ENCODE assay signal across 8 cellular contexts in genomic region chr20:13784893-13785715, GRCh38. TPM values are rescaled to one million over a fixed set of nuclear protein-coding genes. Genes with fewer than 3 reads are reported as not detected.
DNase-seq lines count a peak whose midpoint lies in the region; ATAC-seq, FAIRE-seq and TF ChIP-seq lines count a peak whose summit lies in the region.

Gene ESF1, minus strand, starts transcription at chr20:13784919. Its CDS starts 1,779 bp downstream, at chr20:13783140.
Gene NDUFAF5, plus strand, starts transcription at chr20:13785028. Its CDS starts 41 bp downstream, at chr20:13785069.

- no peak for TF ChIP-seq CTCF in GM12864 (IDR thresholded peaks at IDR 0.05; ENCODE audit: low read depth, low read length, missing control alignments)
- no peak for TF ChIP-seq CTCF in pancreas (IDR thresholded peaks at IDR 0.05)
- peak in 1 of 2 experiments; percentile 19 for TF ChIP-seq CTCF in tibial artery (IDR thresholded peaks at IDR 0.05)

- 0 to 1% methylated on average over 52 to 54 of the region's 54 CpGs for WGBS in pancreas, 2 donors

- intact Hi-C loops in Right ventricle myocardium superior (cut with DNase I) (loop anchor here (10.0 kb wide), 1 partner anchor 150 kb away; the partner anchor contains the start of gene TASP1), pancreas (cut with DNase I) (no loop called here), tibial artery (cut with DNase I; ENCODE audit: low total_unique reads) (no loop called here)

- H3K27me3 ChIP-seq in pancreas (no peaks in the 10 kb centered on the region), tibial artery (no peaks in the 10 kb centered on the region)

- H3K4me3 ChIP-seq in GM12864 (ENCODE audit: low read depth, low read length): peak within 1 kb of the TSS; percentile 73
- peak within 1 kb of the TSS; percentile 59 to 89 (median 84) for H3K4me3 ChIP-seq in pancreas
- H3K4me3 ChIP-seq in tibial artery: peak within 1 kb of the TSS; percentile 85 to 94

- no peaks in the 10 kb centered on the region for H3K36me3 ChIP-seq in pancreas
- H3K36me3 ChIP-seq in tibial artery: peaks cover 13 to 33% (median 23%) of the 10 kb centered on the region in 3 donors

- H3K4me1 ChIP-seq in pancreas (peaks cover 0 to 28% (median 22%) of the 10 kb centered on the region in 3 donors), tibial artery (peaks cover 0 to 42% (median 21%) of the 10 kb centered on the region in 4 donors)

- peak; percentile 53 for FAIRE-seq in pancreas (lab: Jason Lieb, UNC)

- DNase-seq in GM12864 (ENCODE audit: low read depth): peak; percentile 94
- peak; percentile 88 to 99 (median 99) for DNase-seq in NCI-H1417 (lab: John Stamatoyannopoulos, UW)
- peak; percentile 96 to 97 for DNase-seq in SW 1271 (lab: John Stamatoyannopoulos, UW)
- peak; percentile 82 for DNase-seq in activated naive CD8-positive, alpha-beta T cell treated with anti-CD3 and anti-CD28 coated beads, Interleukin-2, amount 50 U/mL, for 16 hours (ENCODE audit: low read depth, low spot score)
- peak; percentile 96 for DNase-seq in Right ventricle myocardium superior
- peak; percentile 89 to 97 (median 92) for DNase-seq in pancreas
- DNase-seq in tibial artery: peak; percentile 97

- ATAC-seq in HG02759 (IDR thresholded peaks at IDR 0.05; ENCODE audit: unreplicated experiment) (peak; percentile 97), Right ventricle myocardium superior (ENCODE audit: poor library complexity) (peak; percentile 99), pancreas (peak; percentile 95 to 99 (median 99))

- H3K9me3 ChIP-seq in pancreas: no peaks in the 10 kb centered on the region
- H3K9me3 ChIP-seq in tibial artery: no peaks in the 10 kb centered on the region

- H3K27ac ChIP-seq in pancreas (peak within 1 kb of the TSS; percentile 80 to 96 (median 88)), tibial artery (peak within 1 kb of the TSS; percentile 91 to 94)

RNA-seq across cellular contexts. Expression of gene ESF1, which starts in this region (rescaled TPM):
- total RNA-seq in Right ventricle myocardium superior: 13.3 TPM
- 1 to 10 TPM; 2.8 to 7.4 (median 6.2) TPM for total RNA-seq in pancreas
- 1 to 10 TPM; 4.8 to 5.8 TPM for polyA plus RNA-seq in pancreas

RNA-seq across cellular contexts. Expression of gene NDUFAF5, which starts in this region (rescaled TPM):
- total RNA-seq in Right ventricle myocardium superior (76.0 TPM), pancreas (10 to 100 TPM in 1 of 6 donors, 1 to 10 TPM in 5; 6.6 to 11.2 (median 8.9) TPM)
- 10 to 100 TPM; 20.4 to 21.9 TPM for polyA plus RNA-seq in pancreas

Comparison
In these comparisons a context has a peak if more than half of its experiments do, and no peak if none do; other contexts are left out.
1. Peak in every context shown above with its lines: DNase-seq, ATAC-seq, H3K4me3 ChIP-seq and H3K27ac ChIP-seq.